8 cellular contexts compared by ENCODE assay signal in the genomic region with DNA sequence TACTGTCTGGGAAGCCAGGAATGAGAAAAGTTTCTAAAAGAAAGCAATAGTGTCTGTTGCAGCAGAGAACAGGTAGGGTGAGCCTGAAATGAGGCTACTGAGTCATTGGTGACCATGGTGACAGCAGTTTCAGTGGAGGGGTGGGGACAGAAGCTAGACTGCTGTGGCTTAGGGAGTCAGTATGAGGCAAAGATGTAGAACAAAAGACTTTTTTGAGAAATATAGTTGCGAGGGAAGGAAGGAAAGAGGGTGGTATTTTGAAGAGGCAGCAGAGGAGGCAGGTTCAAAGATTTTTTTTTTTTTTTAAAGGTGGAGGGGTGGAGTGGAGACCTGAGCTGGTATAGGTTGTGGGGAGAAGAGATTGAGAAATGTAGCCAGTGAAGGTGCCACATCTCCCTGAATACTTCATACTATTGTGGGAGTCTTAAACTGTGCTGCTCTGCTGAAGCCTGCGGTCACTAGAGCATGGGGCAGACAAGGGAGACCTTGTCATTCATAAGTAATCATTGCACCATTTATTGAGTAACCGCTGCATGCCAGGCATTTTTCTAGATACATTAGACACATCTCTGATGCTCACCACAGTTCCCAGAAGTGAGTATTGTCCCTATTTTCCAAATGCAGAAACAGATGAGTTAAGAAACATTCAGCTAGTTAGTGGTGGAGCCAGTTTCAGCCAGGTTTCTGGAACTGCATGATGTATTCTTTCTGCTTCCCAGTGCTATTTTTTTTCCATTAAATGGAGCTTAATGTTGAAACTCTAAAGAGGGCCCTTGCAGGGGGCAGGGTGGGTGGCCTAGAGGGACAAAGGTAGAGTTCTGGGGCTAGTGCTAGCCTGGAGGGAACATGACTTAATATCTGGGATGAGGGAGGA. TPM values are rescaled to one million over a fixed set of nuclear protein-coding genes. Genes with fewer than 3 reads are reported as not detected.
DNase-seq lines count a peak whose midpoint lies in the region; ATAC-seq and TF ChIP-seq lines count a peak whose summit lies in the region.

No MANE protein-coding gene starts in this region.

- no peak for TF ChIP-seq CTCF in liver (IDR thresholded peaks at IDR 0.05; ENCODE audit: low read depth, low read length, missing input control)

- whole genome bisulfite sequencing in liver: 42% methylated on average over 3 of the region's 3 CpGs

- peak; percentile 38 to 40 for TF ChIP-seq RAD21 in liver (IDR thresholded peaks at IDR 0.05)

- H3K36me3 ChIP-seq in liver (ENCODE audit: control insufficient read depth in 4 of 4, insufficient read depth in 3 of 4, low read depth in 1 of 4, low read length in 3 of 4): no peaks in the 10 kb centered on the region

- peak; percentile 72 for ATAC-seq in GM18505 (IDR thresholded peaks at IDR 0.05; ENCODE audit: unreplicated experiment)
- peak; percentile 67 for ATAC-seq in HG03025 (IDR thresholded peaks at IDR 0.05; ENCODE audit: low FRiP score, unreplicated experiment)
- no peak for ATAC-seq in HG03457 (IDR thresholded peaks at IDR 0.05; ENCODE audit: unreplicated experiment)

- no peak for TF ChIP-seq POLR2A in GM18505 (IDR thresholded peaks at IDR 0.05; ENCODE audit: borderline replicate concordance, extremely low read depth, insufficient read depth, insufficient read length)

- in situ Hi-C loops in SK-MEL-5 (cut with HindIII; ENCODE audit: low pct_unique_long_range_greater_than_20kb, low sequenced_read_pairs): no loop called here

- no peak overlapping the region for H3K4me3 ChIP-seq in liver (ENCODE audit: low read depth in 1 of 3, low read length in 3 of 3)

- no peaks in the 10 kb centered on the region for H3K27me3 ChIP-seq in liver (ENCODE audit: control insufficient read depth in 4 of 4, insufficient read depth in 4 of 4, low read length in 3 of 4)

- H3K27ac ChIP-seq in liver (ENCODE audit: low read depth in 1 of 2, low read length in 2 of 2): peak overlapping the region; percentile 70 to 83

- H3K4me1 ChIP-seq in liver (ENCODE audit: control insufficient read depth in 4 of 4, insufficient read depth in 4 of 4, low read length in 3 of 4): peaks cover 3 to 35% (median 26%) of the 10 kb centered on the region in 4 donors

- peak; percentile 93 for DNase-seq in SK-MEL-5 (ENCODE audit: low read depth, low spot score)
- peak; percentile 32 for DNase-seq in activated naive CD8-positive, alpha-beta T cell treated with anti-CD3 and anti-CD28 coated beads, Interleukin-2, amount 50 U/mL, for 16 hours (ENCODE audit: low read depth, low spot score)
- peak; percentile 30 to 35 for DNase-seq in stimulated activated CD8-positive, alpha-beta memory T cell treated with anti-CD3 and anti-CD28 coated beads, Interleukin-7, amount 100 ng/mL, for 1 hour (ENCODE audit: low read depth in 2 of 2)
- no peak for DNase-seq in NCI-H82 (lab: John Stamatoyannopoulos, UW)

- peak overlapping the region in 1 of 2 donors; percentile 10 for H3K9ac ChIP-seq in liver (ENCODE audit: low read depth in 1 of 2, low read length in 2 of 2)

- no peaks in the 10 kb centered on the region for H3K9me3 ChIP-seq in liver (ENCODE audit: control insufficient read depth in 4 of 4, low read length in 3 of 4)

TF ChIP-seq in liver, 16 proteins besides CTCF, POLR2A, EP300 and RAD21:
- TF ChIP-seq, protein P1, sequence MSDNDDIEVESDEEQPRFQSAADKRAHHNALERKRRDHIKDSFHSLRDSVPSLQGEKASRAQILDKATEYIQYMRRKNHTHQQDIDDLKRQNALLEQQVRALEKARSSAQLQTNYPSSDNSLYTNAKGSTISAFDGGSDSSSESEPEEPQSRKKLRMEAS (IDR thresholded peaks at IDR 0.05): peak; percentile 54
- TF ChIP-seq FOXA1 (IDR thresholded peaks at IDR 0.05): peak; percentile 47
- no peak for TF ChIP-seq TAF1 (conservative IDR thresholded peaks at IDR 0.05)
- peak; percentile 51 for TF ChIP-seq FOXA2 (IDR thresholded peaks at IDR 0.05)
- peak; percentile 66 to 73 for TF ChIP-seq HNF4A (conservative IDR thresholded peaks at IDR 0.05)
- peak; percentile 39 for TF ChIP-seq REST (IDR thresholded peaks at IDR 0.05)
- TF ChIP-seq GABPA (IDR thresholded peaks at IDR 0.05 in 1 of 2, conservative IDR thresholded peaks at IDR 0.05 in 1 of 2): no peak
- TF ChIP-seq, protein P2, sequence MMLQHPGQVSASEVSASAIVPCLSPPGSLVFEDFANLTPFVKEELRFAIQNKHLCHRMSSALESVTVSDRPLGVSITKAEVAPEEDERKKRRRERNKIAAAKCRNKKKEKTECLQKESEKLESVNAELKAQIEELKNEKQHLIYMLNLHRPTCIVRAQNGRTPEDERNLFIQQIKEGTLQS (IDR thresholded peaks at IDR 0.05): no peak
- TF ChIP-seq, protein P3, sequence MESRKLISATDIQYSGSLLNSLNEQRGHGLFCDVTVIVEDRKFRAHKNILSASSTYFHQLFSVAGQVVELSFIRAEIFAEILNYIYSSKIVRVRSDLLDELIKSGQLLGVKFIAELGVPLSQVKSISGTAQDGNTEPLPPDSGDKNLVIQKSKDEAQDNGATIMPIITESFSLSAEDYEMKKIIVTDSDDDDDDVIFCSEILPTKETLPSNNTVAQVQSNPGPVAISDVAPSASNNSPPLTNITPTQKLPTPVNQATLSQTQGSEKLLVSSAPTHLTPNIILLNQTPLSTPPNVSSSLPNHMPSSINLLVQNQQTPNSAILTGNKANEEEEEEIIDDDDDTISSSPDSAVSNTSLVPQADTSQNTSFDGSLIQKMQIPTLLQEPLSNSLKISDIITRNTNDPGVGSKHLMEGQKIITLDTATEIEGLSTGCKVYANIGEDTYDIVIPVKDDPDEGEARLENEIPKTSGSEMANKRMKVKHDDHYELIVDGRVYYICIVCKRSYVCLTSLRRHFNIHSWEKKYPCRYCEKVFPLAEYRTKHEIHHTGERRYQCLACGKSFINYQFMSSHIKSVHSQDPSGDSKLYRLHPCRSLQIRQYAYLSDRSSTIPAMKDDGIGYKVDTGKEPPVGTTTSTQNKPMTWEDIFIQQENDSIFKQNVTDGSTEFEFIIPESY (IDR thresholded peaks at IDR 0.05): peak; percentile 53
- TF ChIP-seq SP1 (IDR thresholded peaks at IDR 0.05): peak; percentile 58
- no peak for TF ChIP-seq NR2F2 (IDR thresholded peaks at IDR 0.05)
- TF ChIP-seq YY1 (IDR thresholded peaks at IDR 0.05): peak; percentile 51
- TF ChIP-seq RXRA (IDR thresholded peaks at IDR 0.05): peak; percentile 83 to 86
- peak; percentile 18 for TF ChIP-seq HNF4G (IDR thresholded peaks at IDR 0.05)
- TF ChIP-seq EGR1 (IDR thresholded peaks at IDR 0.05; ENCODE audit: low read depth in 2 of 2): no peak
- peak in 1 of 2 donors; percentile 74 for TF ChIP-seq JUND (IDR thresholded peaks at IDR 0.05)

RNA-seq across cellular contexts. Expression of gene STIM1, which starts 49.9 kb away (rescaled TPM):
- total RNA-seq in SK-MEL-5 (2014; rRNA removed; shearing (Covaris generic)): 24.2 and 25.7 TPM in 2 replicates
- polyA plus RNA-seq in SK-MEL-5 (2015; cell fraction: cytosol; rRNA removed): 39.4 and 55.6 TPM in 2 replicates
- polyA plus RNA-seq in SK-MEL-5 (2015; cell fraction: nucleus; rRNA removed): 40.1 and 56.4 TPM in 2 replicates
- 10 to 100 TPM; 21.6 to 42.9 TPM for total RNA-seq in liver
- polyA plus RNA-seq in liver: 10 to 100 TPM; 19.7 to 28.5 TPM
